ENCODE assay signal across 28 cellular contexts in the genomic region with DNA sequence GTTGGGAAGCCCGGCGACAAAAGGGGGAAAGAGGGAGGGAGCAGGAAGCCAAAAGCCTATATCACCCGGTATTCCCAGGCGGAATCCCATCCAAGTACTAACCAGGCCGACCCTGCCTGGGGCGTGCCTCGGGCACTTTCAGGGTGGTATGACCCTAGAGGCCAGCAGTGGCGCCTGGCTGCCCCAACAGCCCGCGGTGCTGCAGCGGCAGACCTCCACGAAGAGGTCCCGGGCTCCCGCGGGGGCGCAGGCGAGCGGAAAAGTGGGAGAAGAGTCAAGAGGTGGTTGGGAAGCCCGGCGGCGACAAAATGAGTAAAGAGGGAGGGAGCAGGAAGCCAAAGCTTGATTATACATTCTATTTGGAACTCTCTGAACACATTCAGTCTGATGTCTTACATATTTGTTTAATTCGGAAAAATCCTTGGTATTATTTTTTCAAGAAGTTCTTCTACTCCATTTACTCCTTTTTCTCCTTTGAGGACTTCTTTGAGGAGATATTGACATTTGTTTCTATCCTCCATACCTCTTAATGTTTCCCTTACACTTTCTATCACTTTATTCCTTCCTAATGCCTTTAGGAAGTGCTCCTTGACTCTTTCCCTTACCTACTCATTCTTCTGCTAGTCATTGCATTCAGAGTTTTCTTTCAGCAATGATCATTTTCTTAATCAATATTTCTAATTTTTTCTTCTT. TPM values are rescaled to one million over a fixed set of nuclear protein-coding genes. Genes with fewer than 3 reads are reported as not detected.
DNase-seq lines count a peak whose midpoint lies in the region; ATAC-seq and TF ChIP-seq lines count a peak whose summit lies in the region.
"Had no signal": no experiment of that assay in that cellular context is flagged by ENCODE, and none has a peak within 500 bp of the region (broad histone marks: within the 10 kb centered on the region; RNA-seq: fewer than 3 reads in every experiment).

No MANE protein-coding gene starts in this region.

- no peak for ATAC-seq in right cardiac atrium
- ATAC-seq: activated CD4-positive, alpha-beta T cell treated with anti-CD3 and anti-CD28 coated beads for 36 hours; foreskin keratinocyte had no signal

- no peaks in the 10 kb centered on the region for H3K79me2 ChIP-seq in Karpas-422 (ENCODE audit: low read length)

- H4K20me1 ChIP-seq in Karpas-422 (ENCODE audit: insufficient read depth, low read depth, low read length) = no peaks in the 10 kb centered on the region

- peaks cover 49% of the 10 kb centered on the region for H3K27me3 Mint-ChIP-seq in endodermal cell (ENCODE audit: insufficient read depth)

- WGBS in endodermal cell (ENCODE audit: insufficient coverage in 1 of 2, insufficient read length in 1 of 2), 2 experiments = 8 to 11% methylated on average over 13 to 22 of the region's 22 CpGs
- WGBS in right cardiac atrium = 10% methylated on average over 22 of the region's 22 CpGs

- H3K27ac Mint-ChIP-seq in endodermal cell = no peak overlapping the region
- H3K27ac Mint-ChIP-seq: activated CD4-positive, alpha-beta T cell treated with anti-CD3 and anti-CD28 coated beads for 36 hours had no signal

- H3K9me3 Mint-ChIP-seq in endodermal cell = no peaks in the 10 kb centered on the region

- H3K9me3 ChIP-seq in NT2/D1 (ENCODE audit: insufficient read depth, low read length) (no peaks in the 10 kb centered on the region), endodermal cell (ENCODE audit: control insufficient read depth, low read length) (no peaks in the 10 kb centered on the region), right cardiac atrium (ENCODE audit: control insufficient read depth, low read length) (no peaks in the 10 kb centered on the region), Karpas-422 (ENCODE audit: low read length) (no peaks in the 10 kb centered on the region)
- H3K9me3 ChIP-seq: thoracic aorta had no signal

- no peaks in the 10 kb centered on the region for H3K9me2 ChIP-seq in Karpas-422 (replicated peaks; ENCODE audit: insufficient read depth, low read length)

- no peaks in the 10 kb centered on the region for H3K4me1 ChIP-seq in NT2/D1 (ENCODE audit: insufficient read depth, insufficient read length)
- no peaks in the 10 kb centered on the region for H3K4me1 ChIP-seq in endodermal cell (ENCODE audit: control insufficient read depth, insufficient read depth, low read length)
- H3K4me1 ChIP-seq in right cardiac atrium (ENCODE audit: control insufficient read depth, insufficient read depth, low read length) = no peaks in the 10 kb centered on the region
- no peaks in the 10 kb centered on the region for H3K4me1 ChIP-seq in Karpas-422 (ENCODE audit: low read length)
- H3K4me1 ChIP-seq: foreskin keratinocyte had no signal

- TF ChIP-seq CTCF in endodermal cell (conservative IDR thresholded peaks at IDR 0.05) = peak; percentile 59

- DNase-seq in NT2/D1 (ENCODE audit: low read depth, low spot score) (peak; percentile 30), endodermal cell (peak; percentile 76), iPS-NIHi7 (ENCODE audit: extremely low spot score) (peak; percentile 70), retina (peak; percentile 39), inferior parietal cortex (ENCODE audit: extremely low spot score) (no peak), right cardiac atrium (no peak), cortex of kidney (lab: John Stamatoyannopoulos, UW) (no peak), Karpas-422 (no peak)
- DNase-seq: activated CD4-positive, alpha-beta T cell treated with anti-CD3 and anti-CD28 coated beads for 36 hours; activated CD8-positive, alpha-beta memory T cell treated with anti-CD3 and anti-CD28 coated beads for 24 hours; activated naive CD4-positive, alpha-beta T cell treated with anti-CD3 and anti-CD28 coated beads, Interleukin-2, amount 50 U/mL, for 16 hours; activated T-cell treated with anti-CD3 and anti-CD28 coated beads, Interleukin-2, amount 50 U/mL, for 48 hours; DMS 273 treated with DMSO at 0.1 percent for 48 hours; erythroblast; foreskin keratinocyte; NCI-H187 treated with DMSO at 0.1 percent for 48 hours; NCI-H226; Right ventricle myocardium superior; small intestine; stimulated activated CD4-positive, alpha-beta T cell treated with anti-CD3 and anti-CD28 coated beads, Interleukin-4, amount 100 ng/mL, for 1 hour; stimulated activated naive CD4-positive, alpha-beta T cell had no signal

- H3K27me3 ChIP-seq in NT2/D1 (ENCODE audit: insufficient read depth, insufficient read length) (no peaks in the 10 kb centered on the region), endodermal cell (ENCODE audit: control insufficient read depth, insufficient read depth, low read length, poor library complexity, severe bottlenecking) (peaks cover 25% of the 10 kb centered on the region), right cardiac atrium (ENCODE audit: control insufficient read depth, insufficient read depth) (no peaks in the 10 kb centered on the region), Karpas-422 (ENCODE audit: low read length) (no peaks in the 10 kb centered on the region)

- H3K9ac ChIP-seq in NT2/D1 (ENCODE audit: insufficient read length, low read depth) = no peak overlapping the region
- no peak overlapping the region for H3K9ac ChIP-seq in endodermal cell (ENCODE audit: extremely low read depth, low read length, poor library complexity, severe bottlenecking)
- no peak overlapping the region for H3K9ac ChIP-seq in Karpas-422 (ENCODE audit: low read length)

- no peaks in the 10 kb centered on the region for H3K36me3 ChIP-seq in NT2/D1 (ENCODE audit: insufficient read depth, insufficient read length, low read length)
- H3K36me3 ChIP-seq in endodermal cell (ENCODE audit: control insufficient read depth, insufficient read depth, low read length) = no peaks in the 10 kb centered on the region
- H3K36me3 ChIP-seq in Karpas-422 (ENCODE audit: insufficient read depth, low read length) = no peaks in the 10 kb centered on the region
- H3K36me3 ChIP-seq: thoracic aorta had no signal

- no peak overlapping the region for H2AFZ ChIP-seq in Karpas-422 (ENCODE audit: low read length)

- peaks cover 8% of the 10 kb centered on the region for H3K4me1 Mint-ChIP-seq in endodermal cell
- H3K4me1 Mint-ChIP-seq: activated CD4-positive, alpha-beta T cell treated with anti-CD3 and anti-CD28 coated beads for 36 hours had no signal

- intact Hi-C loops in right cardiac atrium (cut with DNase I) = no loop called here

- H3K27ac ChIP-seq in endodermal cell (ENCODE audit: low read depth, low read length) (no peak overlapping the region), right cardiac atrium (ENCODE audit: low read length) (no peak overlapping the region), Karpas-422 (ENCODE audit: low read length) (no peak overlapping the region)
- H3K27ac ChIP-seq: foreskin keratinocyte, thoracic aorta had no signal

- H3K4me3 ChIP-seq in NT2/D1 (ENCODE audit: insufficient read length, low read depth) (peak overlapping the region; percentile 26), endodermal cell (ENCODE audit: low read length) (peak overlapping the region; percentile 70), right cardiac atrium (ENCODE audit: low read length) (no peak overlapping the region), Karpas-422 (ENCODE audit: low read length) (no peak overlapping the region)
- H3K4me3 ChIP-seq: thoracic aorta had no signal

- H3K4me3 Mint-ChIP-seq in endodermal cell = peak overlapping the region; percentile 56
- H3K4me3 Mint-ChIP-seq: activated CD4-positive, alpha-beta T cell treated with anti-CD3 and anti-CD28 coated beads for 36 hours had no signal

- no peak overlapping the region for H3K4me2 ChIP-seq in Karpas-422 (ENCODE audit: low read depth, low read length, poor library complexity, severe bottlenecking)

- H3K36me3 Mint-ChIP-seq in endodermal cell (ENCODE audit: low read depth) = no peaks in the 10 kb centered on the region

RNA-seq across cellular contexts. Expression of a gene that starts 11.5 kb away (rescaled TPM):
- total RNA-seq in endodermal cell (not detected), right cardiac atrium (not detected)
- not detected for polyA plus RNA-seq in endodermal cell (2013, experiment 1 of 2)
- polyA plus RNA-seq in endodermal cell (2013, experiment 2 of 2) = not detected
- not detected for polyA plus RNA-seq in right cardiac atrium
- not detected in 2 replicates for total RNA-seq in Karpas-422 (2014; rRNA removed; shearing (Covaris generic); ENCODE audit: low replicate concordance)
- total RNA-seq: activated CD4-positive, alpha-beta T cell treated with anti-CD3 and anti-CD28 coated beads for 36 hours; cardiac septum; foreskin keratinocyte; G401; HT-29; LHCN-M2; mucosa of gallbladder; pulmonary artery endothelial cell; Right ventricle myocardium superior; thoracic aorta had no signal
- polyA plus RNA-seq: foreskin keratinocyte, small intestine had no signal

RNA-seq across cellular contexts. Expression of a gene that starts 38.7 kb away (rescaled TPM):
- not detected for total RNA-seq in endodermal cell
- not detected for polyA plus RNA-seq in endodermal cell (2013, experiment 1 of 2)
- polyA plus RNA-seq in endodermal cell (2013, experiment 2 of 2) = not detected
- under 1 TPM in 1 of 4 donors, not detected in 3; 0.15 TPM for total RNA-seq in right cardiac atrium
- 0.02 TPM for polyA plus RNA-seq in right cardiac atrium
- total RNA-seq in Karpas-422 (2014; rRNA removed; shearing (Covaris generic); ENCODE audit: low replicate concordance) = 0.07 TPM in 1 of 2 replicates, not detected in the other
- total RNA-seq: G401, LHCN-M2, mucosa of gallbladder, pulmonary artery endothelial cell, Right ventricle myocardium superior had no signal

RNA-seq across cellular contexts. Expression of a gene that starts 46.9 kb away (rescaled TPM):
- total RNA-seq in endodermal cell = not detected
- not detected for polyA plus RNA-seq in endodermal cell (2013, experiment 1 of 2)
- polyA plus RNA-seq in endodermal cell (2013, experiment 2 of 2) = not detected
- total RNA-seq in right cardiac atrium = 1 to 10 TPM in 3 of 4 donors, under 1 TPM in 1; 0.46 to 2.3 (median 1.3) TPM
- 1.1 TPM for polyA plus RNA-seq in right cardiac atrium
- not detected in 2 replicates for total RNA-seq in Karpas-422 (2014; rRNA removed; shearing (Covaris generic); ENCODE audit: low replicate concordance)
- total RNA-seq: foreskin keratinocyte, G401, pulmonary artery endothelial cell had no signal
- polyA plus RNA-seq: foreskin keratinocyte had no signal

Comparison
In these comparisons a context has a peak if more than half of its experiments do, and no peak if none do; other contexts are left out.
1. DNase-seq: peak in NT2/D1 (single experiment), endodermal cell (single experiment), iPS-NIHi7 (single experiment) and retina (single experiment); none in inferior parietal cortex (single experiment), right cardiac atrium (0 of 3), cortex of kidney (single experiment) and Karpas-422 (single experiment).
2. H3K4me3 ChIP-seq: peak in NT2/D1 (single experiment) and endodermal cell (single experiment); none in right cardiac atrium (single experiment) and Karpas-422 (single experiment).